3 cellular contexts compared by ENCODE assay signal in genomic region chr20:45515147-45515913, GRCh38.
A peak's percentile ranks its signal among the peaks of the same experiment; 100 is the strongest.
TF ChIP-seq lines count a peak whose summit lies in the region.

Gene SPINT3 (minus strand): TSS chr20:45515622. CDS start chr20:45515608, 14 bp downstream.

TF ChIP-seq in A549, 52 proteins besides CTCF, POLR2A, EP300 and RAD21:
- TF ChIP-seq REST (IDR thresholded peaks at IDR 0.05), result peak; percentile 58; the same call in 1 of the 2 replicates
- no peak for TF ChIP-seq BHLHE40 (IDR thresholded peaks at IDR 0.05; ENCODE audit: low read depth, low read length)
TF ChIP-seq in A549: peak in this region for 1.

TF ChIP-seq in HEK293, 187 proteins besides CTCF, POLR2A, EP300 and RAD21 (continued from another document):
- TF ChIP-seq REST (tag by site-specific recombination; IDR thresholded peaks at IDR 0.05), result peak; percentile 89

TF ChIP-seq in WTC11, 78 proteins besides CTCF, POLR2A, EP300 and RAD21 (continued from another document):
- no peak for TF ChIP-seq KAT7 (CRISPR knock-in tag; IDR thresholded peaks at IDR 0.05; ENCODE audit: borderline replicate concordance)
- no peak for TF ChIP-seq HMGXB4 (CRISPR knock-in tag; IDR thresholded peaks at IDR 0.05)
- TF ChIP-seq ZNF396 (CRISPR knock-in tag; IDR thresholded peaks at IDR 0.05; ENCODE audit: borderline replicate concordance), result no peak
- no peak for TF ChIP-seq NFATC4 (CRISPR knock-in tag; IDR thresholded peaks at IDR 0.05)
- no peak for TF ChIP-seq PRRX2 (CRISPR knock-in tag; IDR thresholded peaks at IDR 0.05)
